8 cellular contexts compared by ENCODE assay signal in genomic region chr5:90264930-90265857, GRCh38.
A peak's percentile ranks its signal among the peaks of the same experiment; 100 is the strongest.
DNase-seq lines count a peak whose midpoint lies in the region; ATAC-seq and TF ChIP-seq lines count a peak whose summit lies in the region.

No MANE protein-coding gene starts in this region.

- H3K4me1 Mint-ChIP-seq in activated CD8-positive, alpha-beta T cell treated with anti-CD3 and anti-CD28 coated beads for 36 hours (ENCODE audit: low read depth) = no peaks in the 10 kb centered on the region
- peaks cover 0 to 3% (median 0%) of the 10 kb centered on the region in 7 donors for H3K4me1 Mint-ChIP-seq in naive thymus-derived CD4-positive, alpha-beta T cell
- H3K4me1 Mint-ChIP-seq in stimulated activated naive CD8-positive, alpha-beta T cell treated with anti-CD3 and anti-CD28 coated beads, Interleukin-15, amount 100 ng/mL, for 72 hours = no peaks in the 10 kb centered on the region

- TF ChIP-seq CTCF in AG04450 (IDR thresholded peaks at IDR 0.05; ENCODE audit: low read depth, low read length) = peak; percentile 99
- peak; percentile 80 for TF ChIP-seq CTCF in activated CD8-positive, alpha-beta T cell treated with anti-CD3 and anti-CD28 coated beads for 36 hours (IDR thresholded peaks at IDR 0.05)

- no peaks in the 10 kb centered on the region for H3K4me1 ChIP-seq in naive thymus-derived CD4-positive, alpha-beta T cell (ENCODE audit: control insufficient read depth in 2 of 2, insufficient read depth in 2 of 2, low read length in 2 of 2)

- peak; percentile 33 for DNase-seq in AG04450 (ENCODE audit: low read depth, low spot score)
- peak; percentile 65 for DNase-seq in NCI-H526 treated with DMSO at 0.1 percent for 48 hours (lab: John Stamatoyannopoulos, UW)
- DNase-seq in activated CD8-positive, alpha-beta T cell treated with anti-CD3 and anti-CD28 coated beads for 36 hours = peak; percentile 68
- DNase-seq in erythroblast (lab: John Stamatoyannopoulos, UW) = peak; percentile 70 to 81
- DNase-seq in naive thymus-derived CD4-positive, alpha-beta T cell = peak; percentile 0 to 46 (median 30)
- DNase-seq in stimulated activated naive CD8-positive, alpha-beta T cell treated with anti-CD3 and anti-CD28 coated beads, Interleukin-15, amount 100 ng/mL, for 72 hours = peak; percentile 30 to 42

- H3K9me3 ChIP-seq in AG04450 (ENCODE audit: control insufficient read depth, insufficient read depth, low read length) = no peaks in the 10 kb centered on the region
- no peaks in the 10 kb centered on the region for H3K9me3 ChIP-seq in naive thymus-derived CD4-positive, alpha-beta T cell (ENCODE audit: control insufficient read depth in 2 of 3, low read length in 3 of 3)

- H3K27ac Mint-ChIP-seq in activated CD8-positive, alpha-beta T cell treated with anti-CD3 and anti-CD28 coated beads for 36 hours = no peak overlapping the region
- no peak overlapping the region for H3K27ac Mint-ChIP-seq in naive thymus-derived CD4-positive, alpha-beta T cell
- no peak overlapping the region for H3K27ac Mint-ChIP-seq in stimulated activated naive CD8-positive, alpha-beta T cell treated with anti-CD3 and anti-CD28 coated beads, Interleukin-15, amount 100 ng/mL, for 72 hours

- CTCF ChIA-PET in AG04450 (lab: Charles Lee) = interaction anchor here (0.6 to 5.8 kb wide), 38 partner anchors 9 to 1575 kb away, joined by 3 to 220 read pairs (median 3); no protein-coding TSS in a partner anchor
- CTCF ChIA-PET in activated CD8-positive, alpha-beta T cell treated with anti-CD3 and anti-CD28 coated beads for 36 hours (lab: Charles Lee) = interaction anchor here (0.6 to 1.7 kb wide), 22 partner anchors 9 to 1540 kb away, joined by 3 to 20 read pairs (median 4); no protein-coding TSS in a partner anchor
- CTCF ChIA-PET in naive thymus-derived CD4-positive, alpha-beta T cell (lab: Charles Lee) = interaction anchor here (0.8 to 1.9 kb wide), 3 partner anchors 13 to 1536 kb away, joined by 3 to 23 read pairs (median 3); no protein-coding TSS in a partner anchor

- H3K27ac ChIP-seq in AG04450 (ENCODE audit: low read depth, low read length) = no peak overlapping the region
- no peak overlapping the region for H3K27ac ChIP-seq in naive thymus-derived CD4-positive, alpha-beta T cell (ENCODE audit: low read depth, low read length)

- H3K27me3 ChIP-seq in AG04450 (ENCODE audit: control insufficient read depth, insufficient read depth, low read length) = no peaks in the 10 kb centered on the region
- no peaks in the 10 kb centered on the region for H3K27me3 ChIP-seq in naive thymus-derived CD4-positive, alpha-beta T cell (ENCODE audit: control insufficient read depth in 2 of 2, insufficient read depth in 2 of 2, low read length in 2 of 2)

- TF ChIP-seq POLR2A in GM18505 (IDR thresholded peaks at IDR 0.05; ENCODE audit: borderline replicate concordance, extremely low read depth, insufficient read depth, insufficient read length) (no peak), erythroblast (IDR thresholded peaks at IDR 0.05; ENCODE audit: low read length) (no peak)

- intact Hi-C loops in activated CD8-positive, alpha-beta T cell treated with anti-CD3 and anti-CD28 coated beads for 36 hours (cut with micrococcal nuclease) = loop anchor here (5.0 kb wide), 1 partner anchor 1538 kb away; no protein-coding TSS in a partner anchor
- intact Hi-C loops in naive thymus-derived CD4-positive, alpha-beta T cell (cut with micrococcal nuclease) = loop anchor here (1.0 to 10.0 kb wide), 7 partner anchors 167 to 1538 kb away; no protein-coding TSS in a partner anchor

- peaks cover 4% of the 10 kb centered on the region for H3K27me3 Mint-ChIP-seq in activated CD8-positive, alpha-beta T cell treated with anti-CD3 and anti-CD28 coated beads for 36 hours
- peaks cover 0 to 4% (median 0%) of the 10 kb centered on the region in 5 donors for H3K27me3 Mint-ChIP-seq in naive thymus-derived CD4-positive, alpha-beta T cell
- no peaks in the 10 kb centered on the region for H3K27me3 Mint-ChIP-seq in stimulated activated naive CD8-positive, alpha-beta T cell treated with anti-CD3 and anti-CD28 coated beads, Interleukin-15, amount 100 ng/mL, for 72 hours

- ATAC-seq in GM18505 (IDR thresholded peaks at IDR 0.05; ENCODE audit: unreplicated experiment) (peak; percentile 59), HG03354 (IDR thresholded peaks at IDR 0.05; ENCODE audit: poor library complexity, severe bottlenecking, unreplicated experiment) (peak; percentile 85)
- no peak for ATAC-seq in activated CD8-positive, alpha-beta T cell treated with anti-CD3 and anti-CD28 coated beads for 36 hours
- peak; percentile 59 for ATAC-seq in naive thymus-derived CD4-positive, alpha-beta T cell
- peak; percentile 68 for ATAC-seq in stimulated activated naive CD8-positive, alpha-beta T cell treated with anti-CD3 and anti-CD28 coated beads, Interleukin-15, amount 100 ng/mL, for 72 hours

- no peaks in the 10 kb centered on the region for H3K36me3 Mint-ChIP-seq in activated CD8-positive, alpha-beta T cell treated with anti-CD3 and anti-CD28 coated beads for 36 hours (ENCODE audit: low read depth)
- no peaks in the 10 kb centered on the region for H3K36me3 Mint-ChIP-seq in naive thymus-derived CD4-positive, alpha-beta T cell

- no peak overlapping the region for H3K4me3 ChIP-seq in AG04450 (ENCODE audit: low read depth, low read length)
- no peak overlapping the region for H3K4me3 ChIP-seq in naive thymus-derived CD4-positive, alpha-beta T cell (ENCODE audit: low read length)

- POLR2A ChIA-PET in AG04450 (lab: Yijun Ruan, JAX) = no interaction called here
- POLR2A ChIA-PET in activated CD8-positive, alpha-beta T cell treated with anti-CD3 and anti-CD28 coated beads for 36 hours (lab: Charles Lee) = no interaction called here
- POLR2A ChIA-PET in naive thymus-derived CD4-positive, alpha-beta T cell (lab: Charles Lee) = no interaction called here

- no peaks in the 10 kb centered on the region for H3K36me3 ChIP-seq in naive thymus-derived CD4-positive, alpha-beta T cell (ENCODE audit: control insufficient read depth in 2 of 3, insufficient read depth in 3 of 3, low read length in 3 of 3)

- no peak overlapping the region for H3K4me3 Mint-ChIP-seq in activated CD8-positive, alpha-beta T cell treated with anti-CD3 and anti-CD28 coated beads for 36 hours
- no peak overlapping the region for H3K4me3 Mint-ChIP-seq in naive thymus-derived CD4-positive, alpha-beta T cell
- H3K4me3 Mint-ChIP-seq in stimulated activated naive CD8-positive, alpha-beta T cell treated with anti-CD3 and anti-CD28 coated beads, Interleukin-15, amount 100 ng/mL, for 72 hours = no peak overlapping the region

- H3K9me3 Mint-ChIP-seq in activated CD8-positive, alpha-beta T cell treated with anti-CD3 and anti-CD28 coated beads for 36 hours = no peaks in the 10 kb centered on the region
- H3K9me3 Mint-ChIP-seq in naive thymus-derived CD4-positive, alpha-beta T cell = peaks cover 0 to 2% (median 0%) of the 10 kb centered on the region in 11 donors
- H3K9me3 Mint-ChIP-seq in stimulated activated naive CD8-positive, alpha-beta T cell treated with anti-CD3 and anti-CD28 coated beads, Interleukin-15, amount 100 ng/mL, for 72 hours = no peaks in the 10 kb centered on the region
